ENCODE assay signal across 10 cellular contexts in genomic region chr10:70144372-70145110, GRCh38. TPM values are rescaled to one million over a fixed set of nuclear protein-coding genes. Genes with fewer than 3 reads are reported as not detected.
DNase-seq lines count a peak whose midpoint lies in the region; ATAC-seq and TF ChIP-seq lines count a peak whose summit lies in the region.
"Had no signal": no experiment of that assay in that cellular context is flagged by ENCODE, and none has a peak within 500 bp of the region (broad histone marks: within the 10 kb centered on the region; RNA-seq: fewer than 3 reads in every experiment).

No MANE protein-coding gene starts in this region.

- H3K27me3 ChIP-seq in spleen (replicated peaks in 1 of 7) = no peaks in the 10 kb centered on the region
- H3K27me3 ChIP-seq: colonic mucosa had no signal

- H3K36me3 ChIP-seq in spleen = peaks cover 0 to 45% (median 4%) of the 10 kb centered on the region in 6 donors
- H3K36me3 ChIP-seq: colonic mucosa had no signal

- intact Hi-C loops in activated CD4-positive, alpha-beta T cell treated with anti-CD3 and anti-CD28 coated beads, Interleukin-2, amount 10 ng/mL, durations not matched to agents 24 days and 14 days (cut with micrococcal nuclease) = loop anchor here (5.0 kb wide), 1 partner anchor 48 kb away; no protein-coding TSS in a partner anchor
- intact Hi-C loops in spleen (cut with DNase I; ENCODE audit: low total_unique reads) = no loop called here

- peak overlapping the region; percentile 94 for H3K4me3 Mint-ChIP-seq in activated CD4-positive, alpha-beta T cell treated with anti-CD3 and anti-CD28 coated beads, Interleukin-2, amount 10 ng/mL, durations not matched to agents 24 days and 14 days

- peak overlapping the region; percentile 79 for H3K27ac Mint-ChIP-seq in activated CD4-positive, alpha-beta T cell treated with anti-CD3 and anti-CD28 coated beads, Interleukin-2, amount 10 ng/mL, durations not matched to agents 24 days and 14 days

- no peak for ATAC-seq in esophagus mucosa

- TF ChIP-seq POLR2A in spleen (IDR thresholded peaks at IDR 0.05) = no peak

- TF ChIP-seq CTCF in WI38 (IDR thresholded peaks at IDR 0.05; ENCODE audit: low read depth, low read length) (no peak), foreskin fibroblast (IDR thresholded peaks at IDR 0.05; ENCODE audit: low read depth, low read length) (no peak), spleen (IDR thresholded peaks at IDR 0.05 in 8 of 11, conservative IDR thresholded peaks at IDR 0.05 in 3 of 11) (no peak)

- peak overlapping the region; percentile 61; the same call in 1 of the 2 replicates for H3K4me3 ChIP-seq in WI38 (ENCODE audit: low read depth, low read length)
- peak overlapping the region; percentile 55 to 66 for H3K4me3 ChIP-seq in foreskin fibroblast (ENCODE audit: low read depth in 1 of 2, low read length in 2 of 2)
- peak overlapping the region in 6 of 8 donors; percentile 85 to 96 (median 90) for H3K4me3 ChIP-seq in spleen

- H3K36me3 Mint-ChIP-seq in activated CD4-positive, alpha-beta T cell treated with anti-CD3 and anti-CD28 coated beads, Interleukin-2, amount 10 ng/mL, durations not matched to agents 24 days and 14 days (ENCODE audit: low read depth) = peaks cover 3% of the 10 kb centered on the region

- peaks cover 2% of the 10 kb centered on the region for H3K27me3 Mint-ChIP-seq in activated CD4-positive, alpha-beta T cell treated with anti-CD3 and anti-CD28 coated beads, Interleukin-2, amount 10 ng/mL, durations not matched to agents 24 days and 14 days

- H3K9me3 Mint-ChIP-seq in activated CD4-positive, alpha-beta T cell treated with anti-CD3 and anti-CD28 coated beads, Interleukin-2, amount 10 ng/mL, durations not matched to agents 24 days and 14 days = no peaks in the 10 kb centered on the region

- H3K4me1 ChIP-seq in spleen = peaks cover 12 to 45% (median 28%) of the 10 kb centered on the region in 6 donors

- peaks cover 16% of the 10 kb centered on the region for H3K4me1 Mint-ChIP-seq in activated CD4-positive, alpha-beta T cell treated with anti-CD3 and anti-CD28 coated beads, Interleukin-2, amount 10 ng/mL, durations not matched to agents 24 days and 14 days

- H3K9me3 ChIP-seq in spleen = no peaks in the 10 kb centered on the region
- H3K9me3 ChIP-seq: colonic mucosa had no signal

- peak overlapping the region in 1 of 8 donors; percentile 94 for H3K27ac ChIP-seq in spleen

- DNase-seq in activated CD4-positive, alpha-beta T cell treated with anti-CD3 and anti-CD28 coated beads, Interleukin-2, amount 10 ng/mL, durations not matched to agents 24 days and 14 days = no peak
- DNase-seq in activated CD4-positive, alpha-beta T cell treated with anti-CD3 and anti-CD28 coated beads for 1 hour = no peak
- no peak for DNase-seq in foreskin fibroblast
- no peak for DNase-seq in spleen
- DNase-seq in NCI-H2196 treated with DMSO at 0.1 percent for 48 hours (lab: John Stamatoyannopoulos, UW; ENCODE audit: unreplicated experiment) = no peak
- no peak for DNase-seq in NCI-H2107 (lab: John Stamatoyannopoulos, UW)
- DNase-seq: colonic mucosa, T-helper 9 cell had no signal

- WGBS in spleen, 5 donors = 83 to 90% (median 86%) methylated on average over 18 of the region's 18 CpGs

RNA-seq across cellular contexts. Expression of gene TYSND1, which starts 2.0 kb away (rescaled TPM):
- 14.9 and 15.3 TPM in 2 replicates for total RNA-seq in activated CD4-positive, alpha-beta T cell treated with anti-CD3 and anti-CD28 coated beads, Interleukin-2, amount 10 ng/mL, durations not matched to agents 24 days and 14 days
- total RNA-seq in spleen (10 to 100 TPM; 14.1 to 20.3 (median 16.6) TPM), esophagus mucosa (16.0 TPM)
- 10 to 100 TPM; 15.2 to 20.9 (median 19.2) TPM for polyA plus RNA-seq in spleen

RNA-seq across cellular contexts. Expression of gene AIFM2, which starts 11.9 kb away (rescaled TPM):
- total RNA-seq in activated CD4-positive, alpha-beta T cell treated with anti-CD3 and anti-CD28 coated beads, Interleukin-2, amount 10 ng/mL, durations not matched to agents 24 days and 14 days = 8.0 and 8.5 TPM in 2 replicates
- total RNA-seq in spleen = 1 to 10 TPM; 5.1 to 9.4 (median 8.7) TPM
- 1 to 10 TPM; 4.3 to 6.2 (median 6.2) TPM for polyA plus RNA-seq in spleen
- total RNA-seq in esophagus mucosa = 3.7 TPM

RNA-seq across cellular contexts. Expression of gene SAR1A, which starts 25.8 kb away (rescaled TPM):
- total RNA-seq in activated CD4-positive, alpha-beta T cell treated with anti-CD3 and anti-CD28 coated beads, Interleukin-2, amount 10 ng/mL, durations not matched to agents 24 days and 14 days = 122 and 124 TPM in 2 replicates
- total RNA-seq in spleen (100 to 1,000 TPM in 1 of 7 donors, 10 to 100 TPM in 6; 63.6 to 107 (median 79.5) TPM), esophagus mucosa (67.6 TPM)
- polyA plus RNA-seq in spleen = 10 to 100 TPM; 27.3 to 33.2 (median 28.4) TPM
